ENCODE assay signal across 8 cellular contexts in genomic region chr1:213988639-213989070, GRCh38. TPM values are rescaled to one million over a fixed set of nuclear protein-coding genes. Genes with fewer than 3 reads are reported as not detected.
A peak's percentile ranks its signal among the peaks of the same experiment; 100 is the strongest.
DNase-seq lines count a peak whose midpoint lies in the region; ATAC-seq and TF ChIP-seq lines count a peak whose summit lies in the region.

No MANE protein-coding gene starts in this region.

- no peak for ATAC-seq in HG02973 (IDR thresholded peaks at IDR 0.05; ENCODE audit: unreplicated experiment)

- H3K9ac ChIP-seq in mucosa of stomach (ENCODE audit: low read length) = peak overlapping the region; percentile 56

- peak overlapping the region; percentile 45 to 87 (median 67) for H3K4me3 ChIP-seq in dorsolateral prefrontal cortex
- H3K4me3 ChIP-seq in mucosa of stomach (ENCODE audit: low read length) = peak overlapping the region; percentile 22

- intact Hi-C loops in dorsolateral prefrontal cortex (cut with DNase I) = loop anchor here (5.0 to 10.0 kb wide), 5 partner anchors 136 to 851 kb away; no protein-coding TSS in a partner anchor

- H3K36me3 ChIP-seq in mucosa of stomach (ENCODE audit: control insufficient read depth, insufficient read depth, low read length) = no peaks in the 10 kb centered on the region

- H3K4me1 ChIP-seq in mucosa of stomach (ENCODE audit: control insufficient read depth, insufficient read depth, low read length) = peaks cover 13% of the 10 kb centered on the region

- no peak for TF ChIP-seq CTCF in GM10248 (IDR thresholded peaks at IDR 0.05; ENCODE audit: control extremely low read depth, extremely low read depth, low read depth, missing control alignments)
- no peak for TF ChIP-seq CTCF in dorsolateral prefrontal cortex (IDR thresholded peaks at IDR 0.05 in 54 of 56, conservative IDR thresholded peaks at IDR 0.05 in 2 of 56; ENCODE audit: low read depth in 1 of 56, partially characterized antibody in 56 of 56)

- H3K27me3 ChIP-seq in dorsolateral prefrontal cortex (peaks cover 0 to 76% (median 32%) of the 10 kb centered on the region in 45 donors), mucosa of stomach (ENCODE audit: control insufficient read depth, insufficient read depth, low read length) (peaks cover 67% of the 10 kb centered on the region)

- CTCF ChIA-PET in GM10248 (lab: Yijun Ruan, JAX) = no interaction called here

- H3K27ac ChIP-seq in dorsolateral prefrontal cortex = peak overlapping the region in 58 of 59 donors; percentile 50 to 96 (median 87)

- POLR2A ChIA-PET in GM10248 (lab: Yijun Ruan, JAX) = interaction anchor here (0.7 kb wide), 1 partner anchor 1341 kb away, joined by 7 read pairs; no protein-coding TSS in a partner anchor

- H3K9me3 ChIP-seq in mucosa of stomach (ENCODE audit: control insufficient read depth, low read length) = no peaks in the 10 kb centered on the region

- DNase-seq in GM10248 (ENCODE audit: extremely low spot score) (peak; percentile 29), NCI-H774 (lab: John Stamatoyannopoulos, UW) (peak; percentile 73), dorsolateral prefrontal cortex (no peak), NCI-H146 (lab: John Stamatoyannopoulos, UW) (no peak), GM19238 (ENCODE audit: insufficient read length, low spot score) (no peak), HK-2 (ENCODE audit: unreplicated experiment) (no peak)

RNA-seq across cellular contexts. Expression of gene PROX1, which starts 0.9 kb away (rescaled TPM):
- 100 to 1,000 TPM in 1 of 120 experiments, 10 to 100 TPM in 119; 15.7 to 146 (median 33.4) TPM for total RNA-seq in dorsolateral prefrontal cortex

Comparison
In these comparisons a context has a peak if more than half of its experiments do, and no peak if none do; other contexts are left out.
1. DNase-seq: peak in GM10248 (single experiment) and NCI-H774 (single experiment); none in dorsolateral prefrontal cortex (0 of 10), NCI-H146 (single experiment), GM19238 (single experiment) and HK-2 (single experiment).